31 cellular contexts compared by ENCODE assay signal in genomic region chr19:4664642-4665041, GRCh38.
"Had no signal": no experiment of that assay in that cellular context is flagged by ENCODE, and none has a peak within 500 bp of the region (broad histone marks: within the 10 kb centered on the region; RNA-seq: fewer than 3 reads in every experiment).

No MANE protein-coding gene starts in this region.

- H3K27ac ChIP-seq: ascending aorta, cardiac muscle cell, KMS-11, PC-9, SJCRH30, SK-N-MC, WERI-Rb-1 had no signal

- H3K27me3 ChIP-seq: ascending aorta, cardiac muscle cell, SJCRH30 had no signal

- H3K9me3 ChIP-seq: ascending aorta, SJCRH30 had no signal

- H2AFZ ChIP-seq: PC-9 had no signal

- DNase-seq: activated CD4-positive, alpha-beta T cell treated with anti-CD3 and anti-CD28 coated beads for 1 hour; activated CD4-positive, alpha-beta T cell treated with anti-CD3 and anti-CD28 coated beads for 48 hours; activated CD4-positive, CD25-positive, alpha-beta regulatory T cell; activated CD8-positive, alpha-beta T cell treated with anti-CD3 and anti-CD28 coated beads for 36 hours; activated effector memory CD4-positive, alpha-beta T cell treated with anti-CD3 and anti-CD28 coated beads, Interleukin-2, amount 50 U/mL, for 16 hours; activated naive CD4-positive, alpha-beta T cell; activated T-cell treated with anti-CD3 and anti-CD28 coated beads, Interleukin-2, amount 50 U/mL, for 1 hour; activated T-cell treated with anti-CD3 and anti-CD28 coated beads, Interleukin-2, amount 50 U/mL, for 72 hours; amniotic stem cell; MM.1S; MV-4-11; NCI-H1092; NCI-H1436 treated with DMSO at 0.1 percent for 48 hours; NCI-H1694 treated with DMSO at 0.1 percent for 48 hours; NCI-H2029; NCI-H510A; NCI-H526; NCI-H748 treated with DMSO at 0.1 percent for 48 hours; NK-92 treated with Interleukin-12 subunit alpha and Interleukin-12 subunit beta, amount 100 ng/mL, for 24 hours; PC-9; SHP77; SJCRH30; T1000; WERI-Rb-1 had no signal

- H3K4me2 ChIP-seq: KMS-11, PC-9 had no signal

- FAIRE-seq: RCC 7860 had no signal

- H3K4me3 ChIP-seq: ascending aorta, cardiac muscle cell, PC-9, SJCRH30, SK-N-MC had no signal

- ATAC-seq: activated CD8-positive, alpha-beta T cell treated with anti-CD3 and anti-CD28 coated beads for 36 hours; activated naive CD4-positive, alpha-beta T cell treated with anti-CD3 and anti-CD28 coated beads, Interleukin-2, amount 50 U/mL, for 72 hours; activated T-cell treated with anti-CD3 and anti-CD28 coated beads, Interleukin-2, amount 50 U/mL, for 72 hours; activated T-helper 17 cell treated with anti-CD3 and anti-CD28 coated beads, Interleukin-2, amount 50 U/mL, for 72 hours had no signal

- H3K9ac ChIP-seq: KMS-11 had no signal
